ENCODE assay signal across 30 cellular contexts in genomic region chr1:211127166-211127565, GRCh38. TPM values are rescaled to one million over a fixed set of nuclear protein-coding genes. Genes with fewer than 3 reads are reported as not detected.
"Had no signal": no experiment of that assay in that cellular context is flagged by ENCODE, and none has a peak within 500 bp of the region (broad histone marks: within the 10 kb centered on the region; RNA-seq: fewer than 3 reads in every experiment).

No MANE protein-coding gene starts in this region.

- ATAC-seq: activated CD8-positive, alpha-beta T cell treated with anti-CD3 and anti-CD28 coated beads for 36 hours; activated T-cell treated with anti-CD3 and anti-CD28 coated beads, Interleukin-2, amount 50 U/mL, for 4 hours; activated T-helper 17 cell treated with anti-CD3 and anti-CD28 coated beads, Interleukin-2, amount 50 U/mL, for 72 hours; effector memory CD8-positive, alpha-beta T cell; left ventricle myocardium superior; naive thymus-derived CD4-positive, alpha-beta T cell; right cardiac atrium; stimulated activated naive CD8-positive, alpha-beta T cell treated with anti-CD3 and anti-CD28 coated beads, Interleukin-15, Interleukin-2, amounts not matched to agents 100 U/mL and 50 U/mL, for 24 hours had no signal

- H3K9me3 Mint-ChIP-seq: activated B cell treated with CpG ODN at 0.5 μM for 24 hours; activated CD8-positive, alpha-beta T cell treated with anti-CD3 and anti-CD28 coated beads for 36 hours; activated T-cell treated with anti-CD3 and anti-CD28 coated beads, Interleukin-2, amount 50 U/mL, for 4 hours; activated T-helper 17 cell treated with anti-CD3 and anti-CD28 coated beads, Interleukin-2, amount 50 U/mL, for 72 hours; effector memory CD8-positive, alpha-beta T cell; T-helper 2 cell treated with Interferon-gamma antibody and Interleukin-4, amounts not matched to agents 5 μg/mL and 100 μg/mL, for 36 hours had no signal

- DNase-seq: activated B cell treated with CpG ODN at 0.5 μM for 24 hours; activated CD4-positive, alpha-beta T cell treated with anti-CD3 and anti-CD28 coated beads, Interleukin-2, amount 50 U/mL, for 1 hour; activated CD8-positive, alpha-beta T cell treated with anti-CD3 and anti-CD28 coated beads for 36 hours; activated gamma-delta T cell treated with Interleukin-2 at 50 U/mL for 16 hours; activated naive CD4-positive, alpha-beta T cell treated with anti-CD3 and anti-CD28 coated beads, Interleukin-2, amount 50 U/mL, for 16 hours; activated T-cell treated with anti-CD3 and anti-CD28 coated beads, Interleukin-2, amount 50 U/mL, for 4 hours; amygdala; central memory CD4-positive, alpha-beta T cell; effector memory CD8-positive, alpha-beta T cell; erythroblast; foreskin melanocyte; islet precursor cell; left ventricle myocardium superior; naive thymus-derived CD4-positive, alpha-beta T cell; nucleus accumbens; right cardiac atrium; stimulated activated CD4-positive, alpha-beta T cell treated with anti-CD3 and anti-CD28 coated beads, Interleukin-12 subunit alpha, Interleukin-12 subunit beta, amount 100 ng/mL, for 4 hours; stimulated activated CD4-positive, alpha-beta T cell treated with anti-CD3 and anti-CD28 coated beads, Interleukin-4, amount 100 ng/mL, for 1 hour; stimulated activated naive CD8-positive, alpha-beta T cell treated with anti-CD3 and anti-CD28 coated beads, Interleukin-15, Interleukin-2, amounts not matched to agents 100 U/mL and 50 U/mL, for 24 hours; substantia nigra; T-helper 1 cell; upper lobe of left lung had no signal

- H3K9me3 ChIP-seq: breast epithelium, upper lobe of left lung, vagina had no signal

- H3K27me3 ChIP-seq: breast epithelium had no signal

- H3K4me1 ChIP-seq: breast epithelium, upper lobe of left lung, vagina had no signal

- H3K27ac Mint-ChIP-seq: activated B cell treated with CpG ODN at 0.5 μM for 24 hours; activated CD8-positive, alpha-beta T cell treated with anti-CD3 and anti-CD28 coated beads for 36 hours; activated T-helper 17 cell treated with anti-CD3 and anti-CD28 coated beads, Interleukin-2, amount 50 U/mL, for 72 hours; effector memory CD8-positive, alpha-beta T cell; naive thymus-derived CD4-positive, alpha-beta T cell; T-helper 2 cell treated with Interferon-gamma antibody and Interleukin-4, amounts not matched to agents 5 μg/mL and 100 μg/mL, for 36 hours had no signal

- H3K4me3 ChIP-seq: breast epithelium, skin epidermis, upper lobe of left lung, vagina had no signal

- H3K36me3 ChIP-seq: breast epithelium, upper lobe of left lung, vagina had no signal

- H3K4me1 Mint-ChIP-seq: activated B cell treated with CpG ODN at 0.5 μM for 24 hours; activated T-helper 17 cell treated with anti-CD3 and anti-CD28 coated beads, Interleukin-2, amount 50 U/mL, for 72 hours; neural crest cell had no signal

- H3K4me3 Mint-ChIP-seq: activated B cell treated with CpG ODN at 0.5 μM for 24 hours; activated CD8-positive, alpha-beta T cell treated with anti-CD3 and anti-CD28 coated beads for 36 hours; activated T-cell treated with anti-CD3 and anti-CD28 coated beads, Interleukin-2, amount 50 U/mL, for 4 hours; activated T-helper 17 cell treated with anti-CD3 and anti-CD28 coated beads, Interleukin-2, amount 50 U/mL, for 72 hours; effector memory CD8-positive, alpha-beta T cell; naive thymus-derived CD4-positive, alpha-beta T cell; neural crest cell; T-helper 2 cell treated with Interferon-gamma antibody and Interleukin-4, amounts not matched to agents 5 μg/mL and 100 μg/mL, for 36 hours had no signal

RNA-seq across cellular contexts. Expression of gene KCNH1, which starts 6.8 kb away (rescaled TPM):
- total RNA-seq: activated B cell treated with CpG ODN at 0.5 μM for 24 hours; activated CD8-positive, alpha-beta T cell treated with anti-CD3 and anti-CD28 coated beads for 36 hours; activated T-cell treated with anti-CD3 and anti-CD28 coated beads, Interleukin-2, amount 50 U/mL, for 4 hours; activated T-helper 17 cell treated with anti-CD3 and anti-CD28 coated beads, Interleukin-2, amount 50 U/mL, for 72 hours; left ventricle myocardium superior; lung microvascular endothelial cell; naive thymus-derived CD4-positive, alpha-beta T cell; pulmonary artery endothelial cell; right cardiac atrium had no signal
